ENCODE assay signal across 19 cellular contexts in genomic region chr6:147023148-147023547, GRCh38.
DNase-seq lines count a peak whose midpoint lies in the region; ATAC-seq, FAIRE-seq and TF ChIP-seq lines count a peak whose summit lies in the region.
"Had no signal": no experiment of that assay in that cellular context is flagged by ENCODE, and none has a peak within 500 bp of the region (broad histone marks: within the 10 kb centered on the region; RNA-seq: fewer than 3 reads in every experiment).

No MANE protein-coding gene starts in this region.

- H3K4me3 Mint-ChIP-seq in T-cell: no peak overlapping the region
- no peak overlapping the region for H3K4me3 Mint-ChIP-seq in Calu3 (ENCODE audit: low read depth, unreplicated experiment)
- H3K4me3 Mint-ChIP-seq: T-helper 2 cell treated with Interferon-gamma antibody and Interleukin-4, amounts not matched to agents 5 μg/mL and 100 μg/mL, for 36 hours had no signal

- no peak overlapping the region for H3K27ac ChIP-seq in GM12878 (ENCODE audit: control insufficient read depth, insufficient read depth)
- no peak overlapping the region for H3K27ac ChIP-seq in mesenchymal stem cell (ENCODE audit: low read length, poor library complexity, severe bottlenecking)

- H3K27me3 Mint-ChIP-seq in T-cell (no peaks in the 10 kb centered on the region), Calu3 (ENCODE audit: unreplicated experiment) (no peaks in the 10 kb centered on the region)

- POLR2A ChIA-PET in GM12878 (lab: Charles Lee) (no interaction called here), T-cell (lab: Charles Lee) (no interaction called here)

- no peak for TF ChIP-seq EP300 in GM12878 (IDR thresholded peaks at IDR 0.05; ENCODE audit: borderline replicate concordance in 1 of 2, control insufficient read depth in 1 of 2, low read depth in 2 of 2, low read length in 2 of 2)

- no peak overlapping the region for H2AK5ac ChIP-seq in mesenchymal stem cell (ENCODE audit: low read length, severe bottlenecking)

- in situ Hi-C loops in GM12878 (cut with MboI): no loop called here

- H2AFZ ChIP-seq in GM12878 (ENCODE audit: control insufficient read depth, low read depth, low read length): no peak overlapping the region
- H2AFZ ChIP-seq in mesenchymal stem cell (ENCODE audit: low read depth, low read length): no peak overlapping the region

- H3K18ac ChIP-seq in mesenchymal stem cell (ENCODE audit: low read depth in 1 of 2, low read length in 2 of 2): no peak overlapping the region

- RAD21 ChIA-PET in GM12878 (lab: Charles Lee; ENCODE audit: unreplicated experiment): no interaction called here

- H3K4me1 ChIP-seq in GM12878 (ENCODE audit: control insufficient read depth, insufficient read depth, low read length) (no peaks in the 10 kb centered on the region), mesenchymal stem cell (ENCODE audit: control insufficient read depth, insufficient read depth, low read depth, low read length) (no peaks in the 10 kb centered on the region)
- H3K4me1 ChIP-seq: Caco-2 had no signal

- no peak overlapping the region for H3K4me2 ChIP-seq in GM12878 (ENCODE audit: control insufficient read depth, insufficient read depth)
- H3K4me2 ChIP-seq in mesenchymal stem cell (ENCODE audit: low read length, poor library complexity, severe bottlenecking): no peak overlapping the region

- H3K27ac Mint-ChIP-seq in T-cell (no peak overlapping the region), Calu3 (ENCODE audit: unreplicated experiment) (no peak overlapping the region)
- H3K27ac Mint-ChIP-seq: T-helper 2 cell treated with Interferon-gamma antibody and Interleukin-4, amounts not matched to agents 5 μg/mL and 100 μg/mL, for 36 hours had no signal

- CTCF ChIA-PET in GM12878 (lab: Yijun Ruan, JAX): interaction anchor here (1.0 kb wide), 1 partner anchor 14 kb away, joined by 3 read pairs; no protein-coding TSS in a partner anchor
- CTCF ChIA-PET in T-cell (lab: Charles Lee): no interaction called here
- CTCF ChIA-PET in Calu3 (lab: Charles Lee): no interaction called here

- no peak overlapping the region for H2BK15ac ChIP-seq in mesenchymal stem cell (ENCODE audit: low read depth, poor library complexity, severe bottlenecking)

- H3K36me3 ChIP-seq in GM12878 (ENCODE audit: control insufficient read depth in 2 of 2, insufficient read depth in 2 of 2, low read length in 1 of 2) (no peaks in the 10 kb centered on the region), mesenchymal stem cell (ENCODE audit: control insufficient read depth in 1 of 2, insufficient read depth in 2 of 2, low read depth in 1 of 2, low read length in 2 of 2) (no peaks in the 10 kb centered on the region)

- H4K91ac ChIP-seq in mesenchymal stem cell (ENCODE audit: low read length): no peak overlapping the region

- no peak overlapping the region for H4K8ac ChIP-seq in mesenchymal stem cell (ENCODE audit: low read length)

- no peak overlapping the region for H3K23ac ChIP-seq in mesenchymal stem cell (ENCODE audit: low read length in 2 of 2)

- TF ChIP-seq RAD21 in GM12878 (IDR thresholded peaks at IDR 0.05; ENCODE audit: insufficient read depth, low read depth, low read length): no peak

- no peaks in the 10 kb centered on the region for H3K9me3 ChIP-seq in GM12878 (replicated peaks; ENCODE audit: control insufficient read depth, insufficient read depth, low read length)
- no peaks in the 10 kb centered on the region for H3K9me3 ChIP-seq in mesenchymal stem cell (ENCODE audit: control insufficient read depth, low read length)
- H3K9me3 ChIP-seq: Caco-2 had no signal

- TF ChIP-seq POLR2A in GM12878 (IDR thresholded peaks at IDR 0.05; ENCODE audit: low read depth, low read length): no peak

- H3K14ac ChIP-seq in mesenchymal stem cell (ENCODE audit: low read length in 2 of 2): no peak overlapping the region

- H3K36me3 Mint-ChIP-seq in T-cell: no peaks in the 10 kb centered on the region
- H3K36me3 Mint-ChIP-seq in Calu3 (ENCODE audit: insufficient read depth, unreplicated experiment): no peaks in the 10 kb centered on the region

- BruUV-seq in GM12878 (replicated peaks; lab: Mats Ljungman, UMichigan): no TSS peak
- BruUV-seq in Calu3 (replicated peaks; lab: Mats Ljungman, UMichigan): no TSS peak

- ATAC-seq in GM18858 (IDR thresholded peaks at IDR 0.05; ENCODE audit: unreplicated experiment): peak; percentile 61
- peak; percentile 35 for ATAC-seq in GM19468 (IDR thresholded peaks at IDR 0.05; ENCODE audit: extremely low read depth, unreplicated experiment)
- ATAC-seq in HG03175 (IDR thresholded peaks at IDR 0.05; ENCODE audit: unreplicated experiment): peak; percentile 64
- ATAC-seq in GM12878: peak; percentile 49
- ATAC-seq in T-cell (replicated peaks in 1 of 4): no peak
- no peak for ATAC-seq in GM21423 (IDR thresholded peaks at IDR 0.05; ENCODE audit: unreplicated experiment)

- H3K9ac ChIP-seq in GM12878 (ENCODE audit: control insufficient read depth, insufficient read depth, low read length): no peak overlapping the region
- H3K9ac ChIP-seq in mesenchymal stem cell (ENCODE audit: low read length): no peak overlapping the region

- no peaks in the 10 kb centered on the region for H4K20me1 ChIP-seq in GM12878 (ENCODE audit: control insufficient read depth, insufficient read depth)

- H3K4me1 Mint-ChIP-seq in T-cell (no peaks in the 10 kb centered on the region), Calu3 (ENCODE audit: low read depth, unreplicated experiment) (no peaks in the 10 kb centered on the region)

- SMC1A ChIA-PET in GM12878 (lab: Charles Lee; ENCODE audit: uncharacterized antibody, unreplicated experiment): interaction anchor here (0.8 kb wide), 1 partner anchor 9 kb away, joined by 3 read pairs; no protein-coding TSS in a partner anchor

- TF ChIP-seq CTCF in GM12878 (IDR thresholded peaks at IDR 0.05 in 2 of 3, conservative IDR thresholded peaks at IDR 0.05 in 1 of 3; ENCODE audit: control insufficient read depth in 2 of 3, extremely low read depth in 1 of 3, insufficient read depth in 1 of 3, low read depth in 3 of 3, low read length in 3 of 3) (no peak), Calu3 (IDR thresholded peaks at IDR 0.05; ENCODE audit: unreplicated experiment) (no peak)

- intact Hi-C loops in GM12878 (cut with micrococcal nuclease; ENCODE audit: unreplicated experiment): no loop called here
- intact Hi-C loops in Calu3 (cut with micrococcal nuclease; ENCODE audit: unreplicated experiment): no loop called here

- H3K9me3 Mint-ChIP-seq in T-cell (no peaks in the 10 kb centered on the region), Calu3 (ENCODE audit: low read depth, unreplicated experiment) (no peaks in the 10 kb centered on the region)
- H3K9me3 Mint-ChIP-seq: T-helper 2 cell treated with Interferon-gamma antibody and Interleukin-4, amounts not matched to agents 5 μg/mL and 100 μg/mL, for 36 hours had no signal

- no peaks in the 10 kb centered on the region for H3K79me1 ChIP-seq in mesenchymal stem cell (replicated peaks; ENCODE audit: low read length, poor library complexity, severe bottlenecking)

- no peaks in the 10 kb centered on the region for H3K79me2 ChIP-seq in GM12878 (ENCODE audit: control insufficient read depth, insufficient read depth, low read length)

- no peak overlapping the region for H3K4me3 ChIP-seq in GM12878
- no peak overlapping the region for H3K4me3 ChIP-seq in mesenchymal stem cell (ENCODE audit: insufficient read depth in 1 of 2, low read depth in 1 of 2, low read length in 2 of 2)

- no peak for FAIRE-seq in GM12878 (lab: Jason Lieb, UNC)
- FAIRE-seq: GM12891, GM19239, H54, RCC 7860 had no signal

- no peak overlapping the region for H2BK12ac ChIP-seq in mesenchymal stem cell (ENCODE audit: low read length in 2 of 2)

- H2BK5ac ChIP-seq in mesenchymal stem cell (ENCODE audit: low read depth, low read length, poor library complexity, severe bottlenecking): no peak overlapping the region

- no peak overlapping the region for H3K4ac ChIP-seq in mesenchymal stem cell (ENCODE audit: low read depth in 1 of 2, low read length in 2 of 2)

- no peak overlapping the region for H2BK120ac ChIP-seq in mesenchymal stem cell (ENCODE audit: low read depth, low read length)

- no peak for DNase-seq in GM12878 (ENCODE audit: low read depth, low spot score)
- no peak for DNase-seq in mesenchymal stem cell
- DNase-seq in T-cell: no peak
- DNase-seq in Calu3: no peak
- DNase-seq: Caco-2, DMS79, NCI-H1417, NCI-H2029, NCI-H2171 treated with DMSO at 0.1 percent for 48 hours, SHP77 treated with DMSO at 0.1 percent for 48 hours had no signal

- H3K27me3 ChIP-seq in GM12878 (replicated peaks in 1 of 2; ENCODE audit: control insufficient read depth in 2 of 2, insufficient read depth in 2 of 2, low read length in 1 of 2) (no peaks in the 10 kb centered on the region), mesenchymal stem cell (ENCODE audit: control insufficient read depth in 1 of 2, insufficient read depth in 1 of 2, low read length in 2 of 2) (no peaks in the 10 kb centered on the region)

TF ChIP-seq in GM12878, 131 proteins besides CTCF, POLR2A, EP300 and RAD21:
- TF ChIP-seq BRCA1 (IDR thresholded peaks at IDR 0.05; ENCODE audit: low read depth, low read length) (no peak), KAT2A (conservative IDR thresholded peaks at IDR 0.05; ENCODE audit: control insufficient read depth, low read depth, low read length) (no peak), MXI1 (IDR thresholded peaks at IDR 0.05; ENCODE audit: low read depth, low read length) (no peak), TARDBP (IDR thresholded peaks at IDR 0.05; ENCODE audit: borderline replicate concordance) (no peak), CHD4 (IDR thresholded peaks at IDR 0.05) (no peak), BMI1 (IDR thresholded peaks at IDR 0.05; ENCODE audit: borderline replicate concordance) (no peak), ZZZ3 (IDR thresholded peaks at IDR 0.05; ENCODE audit: control insufficient read depth, insufficient read length, low read depth) (no peak), SIX5 (IDR thresholded peaks at IDR 0.05; ENCODE audit: low read depth, low read length, severe bottlenecking) (no peak), CREM (IDR thresholded peaks at IDR 0.05; ENCODE audit: low read depth) (no peak), SPI1 (IDR thresholded peaks at IDR 0.05; ENCODE audit: borderline replicate concordance, insufficient read depth, low read depth, low read length) (no peak), SIN3A (IDR thresholded peaks at IDR 0.05; ENCODE audit: low read depth, low read length) (no peak)
TF ChIP-seq in GM12878: peak in this region for 0.

Comparison
In these comparisons a context has a peak if more than half of its experiments do, and no peak if none do; other contexts are left out.
1. ATAC-seq: peak in GM18858 (single experiment), GM19468 (single experiment), HG03175 (single experiment) and GM12878 (single experiment); none in T-cell (0 of 4) and GM21423 (single experiment).